ENCODE assay signal across 11 cellular contexts in genomic region chr17:12664894-12665262, GRCh38. TPM values are rescaled to one million over a fixed set of nuclear protein-coding genes. Genes with fewer than 3 reads are reported as not detected.
DNase-seq lines count a peak whose midpoint lies in the region; ATAC-seq, FAIRE-seq and TF ChIP-seq lines count a peak whose summit lies in the region.
"Had no signal": no experiment of that assay in that cellular context is flagged by ENCODE, and none has a peak within 500 bp of the region (broad histone marks: within the 10 kb centered on the region; RNA-seq: fewer than 3 reads in every experiment).

No MANE protein-coding gene starts in this region.

- H3K27ac ChIP-seq in astrocyte (ENCODE audit: low read depth, low read length) (no peak overlapping the region), iPS-18a (ENCODE audit: low read length) (no peak overlapping the region), gastrocnemius medialis (peak overlapping the region in 3 of 4 donors; percentile 4 to 68 (median 28))

- H3K4me3 ChIP-seq in astrocyte (ENCODE audit: insufficient read depth, low read depth, low read length) (peak overlapping the region; percentile 75), iPS-18a (ENCODE audit: low read length) (peak overlapping the region; percentile 90), gastrocnemius medialis (peak overlapping the region; percentile 49 to 57 (median 52))

- TF ChIP-seq CTCF in astrocyte (IDR thresholded peaks at IDR 0.05; ENCODE audit: insufficient read depth, low read depth, low read length) (no peak), gastrocnemius medialis (IDR thresholded peaks at IDR 0.05 in 4 of 5, conservative IDR thresholded peaks at IDR 0.05 in 1 of 5) (no peak)

- H3K27me3 ChIP-seq in astrocyte (ENCODE audit: insufficient read depth, low read length) (peaks cover 13% of the 10 kb centered on the region), iPS-18a (ENCODE audit: control insufficient read depth, insufficient read depth, low read length) (peaks cover 32% of the 10 kb centered on the region), gastrocnemius medialis (peaks cover 16 to 30% (median 28%) of the 10 kb centered on the region in 3 donors)

- no peak for ATAC-seq in gastrocnemius medialis
- ATAC-seq in activated T-cell treated with anti-CD3 and anti-CD28 coated beads, Interleukin-2, amount 50 U/mL, for 72 hours (replicated peaks in 1 of 2), result no peak
- ATAC-seq in HG03571 (IDR thresholded peaks at IDR 0.05; ENCODE audit: unreplicated experiment), result no peak
- no peak for ATAC-seq in activated CD4-positive, CD25-positive, alpha-beta regulatory T cell treated with anti-CD3 and anti-CD28 coated beads, Interleukin-2, amount 50 U/mL, for 24 hours

- H3K9me3 ChIP-seq in astrocyte (ENCODE audit: insufficient read depth, low read depth, low read length) (no peaks in the 10 kb centered on the region), iPS-18a (ENCODE audit: control insufficient read depth, low read depth, low read length) (no peaks in the 10 kb centered on the region), gastrocnemius medialis (no peaks in the 10 kb centered on the region)

- H3K4me3 Mint-ChIP-seq in astrocyte (ENCODE audit: unreplicated experiment), result peak overlapping the region; percentile 81
- no peak overlapping the region for H3K4me3 Mint-ChIP-seq in activated T-cell treated with anti-CD3 and anti-CD28 coated beads, Interleukin-2, amount 50 U/mL, for 72 hours
- H3K4me3 Mint-ChIP-seq: activated naive CD8-positive, alpha-beta T cell had no signal

- no peaks in the 10 kb centered on the region for H3K9me3 Mint-ChIP-seq in astrocyte (ENCODE audit: unreplicated experiment)
- H3K9me3 Mint-ChIP-seq in activated T-cell treated with anti-CD3 and anti-CD28 coated beads, Interleukin-2, amount 50 U/mL, for 72 hours, result peaks cover 0 to 2% of the 10 kb centered on the region in 2 donors

- peak overlapping the region; percentile 100 for H3K4me2 ChIP-seq in astrocyte (ENCODE audit: low read length)

- peaks cover under 1% of the 10 kb centered on the region for H3K4me1 Mint-ChIP-seq in astrocyte (ENCODE audit: low read depth, unreplicated experiment)
- H3K4me1 Mint-ChIP-seq in activated T-cell treated with anti-CD3 and anti-CD28 coated beads, Interleukin-2, amount 50 U/mL, for 72 hours (ENCODE audit: low read depth), result no peaks in the 10 kb centered on the region

- in situ Hi-C loops in gastrocnemius medialis (cut with MboI; ENCODE audit: low sequenced_read_pairs in 4 of 4), result loop anchor here in 1 of 4 donors (25.0 kb wide), 1 partner anchor 103 kb away; no protein-coding TSS in a partner anchor

- no peak overlapping the region for H3K27ac Mint-ChIP-seq in astrocyte (ENCODE audit: unreplicated experiment)
- no peak overlapping the region for H3K27ac Mint-ChIP-seq in activated T-cell treated with anti-CD3 and anti-CD28 coated beads, Interleukin-2, amount 50 U/mL, for 72 hours
- H3K27ac Mint-ChIP-seq: activated naive CD8-positive, alpha-beta T cell had no signal

- H2AFZ ChIP-seq in astrocyte (ENCODE audit: low read depth, low read length), result peak overlapping the region; percentile 83

- H3K36me3 Mint-ChIP-seq in astrocyte (ENCODE audit: low read depth, unreplicated experiment), result no peaks in the 10 kb centered on the region
- peaks cover 0 to 3% of the 10 kb centered on the region in 2 donors for H3K36me3 Mint-ChIP-seq in activated T-cell treated with anti-CD3 and anti-CD28 coated beads, Interleukin-2, amount 50 U/mL, for 72 hours (ENCODE audit: insufficient read depth in 2 of 2)
- H3K36me3 Mint-ChIP-seq: activated naive CD8-positive, alpha-beta T cell had no signal

- H3K36me3 ChIP-seq in astrocyte (ENCODE audit: insufficient read depth, low read length) (no peaks in the 10 kb centered on the region), iPS-18a (ENCODE audit: control insufficient read depth, low read depth, low read length) (no peaks in the 10 kb centered on the region), gastrocnemius medialis (no peaks in the 10 kb centered on the region)

- H3K9ac ChIP-seq in astrocyte (ENCODE audit: low read length), result peak overlapping the region; percentile 86
- peak overlapping the region; percentile 45 for H3K9ac ChIP-seq in iPS-18a (ENCODE audit: low read length)

- no peaks in the 10 kb centered on the region for H3K79me2 ChIP-seq in astrocyte (ENCODE audit: insufficient read depth, low read length)

- H4K20me1 ChIP-seq in astrocyte (ENCODE audit: insufficient read depth, low read length), result no peaks in the 10 kb centered on the region

- peaks cover 16% of the 10 kb centered on the region for H3K27me3 Mint-ChIP-seq in astrocyte (ENCODE audit: low read depth, unreplicated experiment)
- H3K27me3 Mint-ChIP-seq in activated T-cell treated with anti-CD3 and anti-CD28 coated beads, Interleukin-2, amount 50 U/mL, for 72 hours (ENCODE audit: low read depth), result peaks cover 44% of the 10 kb centered on the region

- intact Hi-C loops in gastrocnemius medialis (cut with DNase I; ENCODE audit: low total_unique reads), result loop anchor here (5.0 kb wide), 1 partner anchor 408 kb away; no protein-coding TSS in a partner anchor

- no peak for FAIRE-seq in astrocyte (lab: Jason Lieb, UNC)
- FAIRE-seq: G401.6 had no signal

- TF ChIP-seq POLR2A in gastrocnemius medialis (IDR thresholded peaks at IDR 0.05), result no peak

- DNase-seq in ELR (ENCODE audit: low read depth) (peak; percentile 2), astrocyte (ENCODE audit: low read depth) (no peak), gastrocnemius medialis (no peak)
- DNase-seq in activated T-cell treated with anti-CD3 and anti-CD28 coated beads, Interleukin-2, amount 50 U/mL, for 72 hours, result no peak
- DNase-seq in stimulated activated CD4-positive, alpha-beta T cell treated with anti-CD3 and anti-CD28 coated beads, Interleukin-2, amount 100 ng/mL, for 24 hours, result no peak
- DNase-seq: NCI-H2081 treated with DMSO at 0.1 percent for 48 hours had no signal

- H3K4me1 ChIP-seq in astrocyte (ENCODE audit: insufficient read depth, low read length) (peaks cover 7% of the 10 kb centered on the region), iPS-18a (ENCODE audit: control insufficient read depth, low read depth, low read length) (no peaks in the 10 kb centered on the region), gastrocnemius medialis (no peaks in the 10 kb centered on the region)

RNA-seq across cellular contexts. Expression of gene MYOCD, which starts 0.8 kb away (rescaled TPM):
- 1.4 and 2.8 TPM in 2 replicates for total RNA-seq in astrocyte
- total RNA-seq in gastrocnemius medialis, result 1 to 10 TPM in 2 of 4 donors, under 1 TPM in 2; 0.36 to 2.7 (median 1.2) TPM
- not detected for total RNA-seq in activated T-cell treated with anti-CD3 and anti-CD28 coated beads, Interleukin-2, amount 50 U/mL, for 72 hours

Comparison
In these comparisons a context has a peak if more than half of its experiments do, and no peak if none do; other contexts are left out.
1. H3K27ac ChIP-seq: peak in gastrocnemius medialis (3 of 4); none in astrocyte (single experiment) and iPS-18a (single experiment).
2. Peak in every context shown above with its lines, with median percentiles within 50 percentile points of each other: H3K4me3 ChIP-seq.